1 cellular context compared by ENCODE assay signal in genomic region chr10:85612833-85613232, GRCh38.
TF ChIP-seq lines count a peak whose summit lies in the region.

No MANE protein-coding gene starts in this region.

TF ChIP-seq in HepG2, 621 proteins besides CTCF, POLR2A, EP300 and RAD21 (continued from another document):
- TF ChIP-seq DBP (CRISPR knock-in tag; IDR thresholded peaks at IDR 0.05; ENCODE audit: not compliant biosample characterization) (no peak), ZNF34 (CRISPR knock-in tag; IDR thresholded peaks at IDR 0.05; ENCODE audit: borderline replicate concordance) (no peak), ARID3A (IDR thresholded peaks at IDR 0.05; ENCODE audit: low read depth, low read length) (no peak), ZNF225 (CRISPR knock-in tag; IDR thresholded peaks at IDR 0.05) (no peak)
